8 cellular contexts compared by ENCODE assay signal in genomic region chr16:58392215-58393137, GRCh38. TPM values are rescaled to one million over a fixed set of nuclear protein-coding genes. Genes with fewer than 3 reads are reported as not detected.
DNase-seq lines count a peak whose midpoint lies in the region; ATAC-seq and TF ChIP-seq lines count a peak whose summit lies in the region.

GINS3 (plus strand) TSS chr16:58392471; CDS start chr16:58392602, 131 bp downstream.

- H3K4me3 ChIP-seq in right atrium auricular region = peak within 1 kb of the TSS; percentile 80 to 87
- peak within 1 kb of the TSS; percentile 84 to 88 for H3K4me3 ChIP-seq in uterus

- H3K36me3 Mint-ChIP-seq in T-helper 1 cell treated with Interleukin-12 subunit alpha and Interleukin-12 subunit beta and Interleukin-4 antibody, amounts not matched to agents 30 μg/mL and 1 μg/mL, for 36 hours (ENCODE audit: low read depth) = peaks cover 14% of the 10 kb centered on the region

- no peaks in the 10 kb centered on the region for H3K9me3 Mint-ChIP-seq in T-helper 1 cell treated with Interleukin-12 subunit alpha and Interleukin-12 subunit beta and Interleukin-4 antibody, amounts not matched to agents 30 μg/mL and 1 μg/mL, for 36 hours

- no peaks in the 10 kb centered on the region for H3K27me3 ChIP-seq in right atrium auricular region
- H3K27me3 ChIP-seq in uterus = no peaks in the 10 kb centered on the region

- peak within 1 kb of the TSS; percentile 97 for H3K27ac Mint-ChIP-seq in T-helper 1 cell treated with Interleukin-12 subunit alpha and Interleukin-12 subunit beta and Interleukin-4 antibody, amounts not matched to agents 30 μg/mL and 1 μg/mL, for 36 hours

- peak within 1 kb of the TSS; percentile 98 for H3K4me3 Mint-ChIP-seq in T-helper 1 cell treated with Interleukin-12 subunit alpha and Interleukin-12 subunit beta and Interleukin-4 antibody, amounts not matched to agents 30 μg/mL and 1 μg/mL, for 36 hours

- no peak for TF ChIP-seq CTCF in GM13977 (IDR thresholded peaks at IDR 0.05; ENCODE audit: extremely low read depth, insufficient read depth, missing control alignments)
- peak in 1 of 2 donors; percentile 12 for TF ChIP-seq CTCF in right atrium auricular region (IDR thresholded peaks at IDR 0.05)
- TF ChIP-seq CTCF in uterus (IDR thresholded peaks at IDR 0.05) = peak in 1 of 4 experiments; percentile 15

- ATAC-seq in HG02870 (IDR thresholded peaks at IDR 0.05; ENCODE audit: unreplicated experiment) = peak; percentile 92

- DNase-seq in GM13977 (ENCODE audit: low spot score) = peak; percentile 92
- peak; percentile 33 for DNase-seq in NCI-H146 treated with DMSO at 0.1 percent for 48 hours (lab: John Stamatoyannopoulos, UW; ENCODE audit: unreplicated experiment)
- DNase-seq in amygdala (lab: John Stamatoyannopoulos, UW) = peak; percentile 30 to 93 (median 80)
- DNase-seq in right atrium auricular region (ENCODE audit: low spot score) = peak; percentile 84
- peak; percentile 72 for DNase-seq in pulmonary artery endothelial cell (ENCODE audit: low read depth, low spot score)
- peak; percentile 83 to 90 for DNase-seq in uterus

- peak within 1 kb of the TSS; percentile 86 to 89 for H3K27ac ChIP-seq in right atrium auricular region
- peak within 1 kb of the TSS; percentile 80 to 85 for H3K27ac ChIP-seq in uterus

- intact Hi-C loops in uterus (cut with DNase I; ENCODE audit: low total_unique reads) = no loop called here

- no peak for TF ChIP-seq POLR2A in uterus (IDR thresholded peaks at IDR 0.05)

- in situ Hi-C loops in GM13977 (cut with MboI; ENCODE audit: low pct_unique_long_range_greater_than_20kb, low sequenced_read_pairs, unreplicated experiment) = no loop called here

- H3K36me3 ChIP-seq in right atrium auricular region (peaks cover 4% of the 10 kb centered on the region), uterus (no peaks in the 10 kb centered on the region)

- peaks cover 12% of the 10 kb centered on the region for H3K27me3 Mint-ChIP-seq in T-helper 1 cell treated with Interleukin-12 subunit alpha and Interleukin-12 subunit beta and Interleukin-4 antibody, amounts not matched to agents 30 μg/mL and 1 μg/mL, for 36 hours (ENCODE audit: low read depth)

- peaks cover 21% of the 10 kb centered on the region for H3K4me1 Mint-ChIP-seq in T-helper 1 cell treated with Interleukin-12 subunit alpha and Interleukin-12 subunit beta and Interleukin-4 antibody, amounts not matched to agents 30 μg/mL and 1 μg/mL, for 36 hours (ENCODE audit: low read depth)

- H3K9me3 ChIP-seq in right atrium auricular region (no peaks in the 10 kb centered on the region), uterus (no peaks in the 10 kb centered on the region)

- H3K4me1 ChIP-seq in right atrium auricular region (peaks cover 0 to 9% of the 10 kb centered on the region in 2 donors), uterus (no peaks in the 10 kb centered on the region)

RNA-seq across cellular contexts. Expression of gene GINS3, which starts in this region (rescaled TPM):
- total RNA-seq in right atrium auricular region (1 to 10 TPM; 5.8 to 7.1 TPM), pulmonary artery endothelial cell (13.8 and 13.9 TPM in 2 replicates), uterus (1 to 10 TPM in 3 of 4 donors, under 1 TPM in 1; 0.77 to 5.9 (median 5.0) TPM)

Comparison
In these comparisons a context has a peak if more than half of its experiments do, and no peak if none do; other contexts are left out.
1. Peak in every context shown above with its lines: DNase-seq, ATAC-seq, H3K4me3 ChIP-seq and H3K27ac ChIP-seq.
2. DNase-seq: peak in every context shown above with its lines; median percentile 92 in GM13977; 86 in uterus; 84 in right atrium auricular region; 80 in amygdala; 72 in pulmonary artery endothelial cell; 33 in NCI-H146 treated with DMSO at 0.1 percent for 48 hours.